Comparison of ENCODE assay signal across 1 cellular context in genomic region chr9:133137451-133138231, GRCh38.
TF ChIP-seq lines count a peak whose summit lies in the region.

No MANE protein-coding gene starts in this region.

TF ChIP-seq in GM23338, 12 proteins besides CTCF, POLR2A, EP300 and RAD21 (continued from another document):
- TF ChIP-seq ZNF462 (CRISPR knock-in tag; IDR thresholded peaks at IDR 0.05) (no peak), ZNF114 (CRISPR knock-in tag; IDR thresholded peaks at IDR 0.05) (no peak)
